Comparison of ENCODE assay signal across 17 cellular contexts in genomic region chr4:53281438-53281837, GRCh38.
DNase-seq lines count a peak whose midpoint lies in the region; ATAC-seq, FAIRE-seq and TF ChIP-seq lines count a peak whose summit lies in the region.
"Had no signal": no experiment of that assay in that cellular context is flagged by ENCODE, and none has a peak within 500 bp of the region (broad histone marks: within the 10 kb centered on the region; RNA-seq: fewer than 3 reads in every experiment).

No MANE protein-coding gene starts in this region.

- TF ChIP-seq POLR2A in HepG2 (IDR thresholded peaks at IDR 0.05; ENCODE audit: insufficient read depth in 1 of 2, low read depth in 2 of 2, low read length in 2 of 2) (no peak), right lobe of liver (IDR thresholded peaks at IDR 0.05) (no peak)

- in situ Hi-C loops in HepG2 (cut with HindIII; ENCODE audit: extremely low pct_ligation_motif_present, low pct_unique_long_range_greater_than_20kb) = no loop called here

- TF ChIP-seq RAD21 in HepG2 (CRISPR knock-in tag; IDR thresholded peaks at IDR 0.05) = no peak

- 93% methylated on average over 2 of the region's 2 CpGs for WGBS in HepG2 (ENCODE audit: low lambda C conversion rate)
- WGBS in right lobe of liver (ENCODE audit: insufficient coverage, low coverage, low lambda C conversion rate, missing lambda C conversion rate) = 83% methylated on average over 2 of the region's 2 CpGs

- no peaks in the 10 kb centered on the region for H3K9me3 ChIP-seq in HepG2 (ENCODE audit: low read length)
- no peaks in the 10 kb centered on the region for H3K9me3 ChIP-seq in right lobe of liver
- no peaks in the 10 kb centered on the region for H3K9me3 ChIP-seq in skeletal muscle satellite cell (replicated peaks; ENCODE audit: low read length)
- no peaks in the 10 kb centered on the region for H3K9me3 ChIP-seq in kidney (ENCODE audit: control insufficient read depth in 1 of 2, low read length in 2 of 2)
- H3K9me3 ChIP-seq: BE2C, Peyer's patch had no signal

- H3K4me3 ChIP-seq in HepG2 (replicated peaks in 1 of 3; ENCODE audit: insufficient read depth in 1 of 3, low read depth in 2 of 3, low read length in 3 of 3) (no peak overlapping the region), right lobe of liver (no peak overlapping the region), fibroblast of pulmonary artery (replicated peaks; ENCODE audit: low read depth, low read length) (no peak overlapping the region), skeletal muscle satellite cell (ENCODE audit: low read length) (no peak overlapping the region), kidney (ENCODE audit: low read length in 2 of 2) (no peak overlapping the region)
- H3K4me3 ChIP-seq: Peyer's patch had no signal

- H2AFZ ChIP-seq in HepG2 (ENCODE audit: low read length) = no peak overlapping the region

- CTCF ChIA-PET in HepG2 (lab: Yijun Ruan, JAX; ENCODE audit: low intra/inter-chr PET ratio, low total read pairs) = no interaction called here

- POLR2A ChIA-PET in HepG2 (lab: Yijun Ruan, JAX) = no interaction called here

- BruUV-seq in HepG2 (replicated peaks; lab: Mats Ljungman, UMichigan) = no TSS peak

- H3K4me1 ChIP-seq in HepG2 (ENCODE audit: insufficient read depth, low read length) (no peaks in the 10 kb centered on the region), right lobe of liver (no peaks in the 10 kb centered on the region), skeletal muscle satellite cell (ENCODE audit: control insufficient read depth, insufficient read depth, low read length) (peaks cover 8% of the 10 kb centered on the region), kidney (ENCODE audit: control insufficient read depth in 1 of 2, insufficient read depth in 1 of 2, low read depth in 1 of 2, low read length in 2 of 2) (no peaks in the 10 kb centered on the region)
- H3K4me1 ChIP-seq: BE2C, Peyer's patch had no signal

- no peak for TF ChIP-seq EP300 in HepG2 (IDR thresholded peaks at IDR 0.05; ENCODE audit: low read depth in 2 of 2, low read length in 2 of 2)
- TF ChIP-seq EP300 in HepG2 (CRISPR knock-in tag; IDR thresholded peaks at IDR 0.05; ENCODE audit: borderline replicate concordance) = no peak

- H3K79me2 ChIP-seq in HepG2 (ENCODE audit: insufficient read depth, low read length) = no peaks in the 10 kb centered on the region

- no peaks in the 10 kb centered on the region for H3K27me3 ChIP-seq in HepG2 (ENCODE audit: control insufficient read depth in 1 of 2, insufficient read depth in 2 of 2, low read length in 2 of 2)
- H3K27me3 ChIP-seq in right lobe of liver = no peaks in the 10 kb centered on the region
- H3K27me3 ChIP-seq in skeletal muscle satellite cell (ENCODE audit: control insufficient read depth, insufficient read depth, low read length) = no peaks in the 10 kb centered on the region
- H3K27me3 ChIP-seq: BE2C, Peyer's patch had no signal

- H3K9ac ChIP-seq in HepG2 (ENCODE audit: insufficient read depth, low read depth, low read length) = no peak overlapping the region
- no peak overlapping the region for H3K9ac ChIP-seq in skeletal muscle satellite cell (ENCODE audit: low read depth, low read length)
- no peak overlapping the region for H3K9ac ChIP-seq in kidney (ENCODE audit: low read length in 2 of 2)

- ATAC-seq in HepG2 (no peak), right lobe of liver (no peak)
- ATAC-seq: CD8-positive, alpha-beta T cell; SK-N-SH treated with all-trans-retinoic acid at 6 μM for 48 hours had no signal

- DNase-seq in HepG2 (ENCODE audit: low spot score) (no peak), right lobe of liver (no peak), NCI-H69 (lab: John Stamatoyannopoulos, UW) (peak; percentile 12), fibroblast of pulmonary artery (ENCODE audit: low read depth) (peak; percentile 2), Ammon's horn (ENCODE audit: low spot score) (no peak), DMS153 (lab: John Stamatoyannopoulos, UW) (no peak), kidney (no peak)
- DNase-seq: BE2C; CD8-positive, alpha-beta T cell; H9; NCI-H146; NCI-H345; Peyer's patch; SHP77 had no signal

- H3K27ac ChIP-seq in HepG2 (ENCODE audit: extremely low read length, insufficient read depth, low read length) (no peak overlapping the region), right lobe of liver (no peak overlapping the region), kidney (ENCODE audit: low read depth in 2 of 2, low read length in 2 of 2) (no peak overlapping the region)
- H3K27ac ChIP-seq: Peyer's patch had no signal

- H4K20me1 ChIP-seq in HepG2 (ENCODE audit: insufficient read depth, low read length) = no peaks in the 10 kb centered on the region

- H3K4me2 ChIP-seq in HepG2 (ENCODE audit: low read depth, low read length) = no peak overlapping the region
- H3K4me2 ChIP-seq in skeletal muscle satellite cell (ENCODE audit: low read length) = peak overlapping the region; percentile 31

- intact Hi-C loops in HepG2 (cut with micrococcal nuclease; ENCODE audit: unreplicated experiment) (loop anchor here (10.0 kb wide), 1 partner anchor 157 kb away; no protein-coding TSS in a partner anchor), right lobe of liver (cut with DNase I) (no loop called here), kidney (cut with DNase I) (no loop called here)

- FAIRE-seq in HepG2 (lab: Jason Lieb, UNC) (no peak), kidney (lab: Jason Lieb, UNC) (no peak)
- FAIRE-seq: A204.1 had no signal

- TF ChIP-seq CTCF in HepG2 (CRISPR knock-in tag; IDR thresholded peaks at IDR 0.05) (no peak), right lobe of liver (IDR thresholded peaks at IDR 0.05) (no peak), fibroblast of pulmonary artery (IDR thresholded peaks at IDR 0.05; ENCODE audit: low read length, missing control alignments) (no peak), kidney (IDR thresholded peaks at IDR 0.05; ENCODE audit: borderline replicate concordance, extremely low read depth, insufficient read depth) (no peak)

- H3K36me3 ChIP-seq in HepG2 (replicated peaks in 1 of 2; ENCODE audit: control insufficient read depth in 1 of 2, insufficient read depth in 2 of 2, low read length in 2 of 2) (no peaks in the 10 kb centered on the region), right lobe of liver (no peaks in the 10 kb centered on the region), skeletal muscle satellite cell (ENCODE audit: insufficient read depth, low read length) (no peaks in the 10 kb centered on the region), kidney (ENCODE audit: control insufficient read depth in 1 of 2, insufficient read depth in 2 of 2, low read length in 2 of 2) (no peaks in the 10 kb centered on the region)
- H3K36me3 ChIP-seq: BE2C, Peyer's patch had no signal

TF ChIP-seq in HepG2, 621 proteins besides CTCF, POLR2A, EP300 and RAD21:
- TF ChIP-seq ZNF510 (CRISPR knock-in tag; IDR thresholded peaks at IDR 0.05; ENCODE audit: low read depth) (no peak), ZNF354B (CRISPR knock-in tag; IDR thresholded peaks at IDR 0.05) (no peak), CEBPB (IDR thresholded peaks at IDR 0.05; ENCODE audit: borderline replicate concordance, low read depth, low read length) (0 out of 2 replicates have a peak, but pooled peaks have one; percentile 27)

Comparison
In these comparisons a context has a peak if more than half of its experiments do, and no peak if none do; other contexts are left out.
1. DNase-seq: peak in NCI-H69 (single experiment) and fibroblast of pulmonary artery (single experiment); none in HepG2 (single experiment), right lobe of liver (0 of 3), Ammon's horn (single experiment), DMS153 (single experiment) and kidney (single experiment).